1 cellular context compared by ENCODE assay signal in the genomic region with DNA sequence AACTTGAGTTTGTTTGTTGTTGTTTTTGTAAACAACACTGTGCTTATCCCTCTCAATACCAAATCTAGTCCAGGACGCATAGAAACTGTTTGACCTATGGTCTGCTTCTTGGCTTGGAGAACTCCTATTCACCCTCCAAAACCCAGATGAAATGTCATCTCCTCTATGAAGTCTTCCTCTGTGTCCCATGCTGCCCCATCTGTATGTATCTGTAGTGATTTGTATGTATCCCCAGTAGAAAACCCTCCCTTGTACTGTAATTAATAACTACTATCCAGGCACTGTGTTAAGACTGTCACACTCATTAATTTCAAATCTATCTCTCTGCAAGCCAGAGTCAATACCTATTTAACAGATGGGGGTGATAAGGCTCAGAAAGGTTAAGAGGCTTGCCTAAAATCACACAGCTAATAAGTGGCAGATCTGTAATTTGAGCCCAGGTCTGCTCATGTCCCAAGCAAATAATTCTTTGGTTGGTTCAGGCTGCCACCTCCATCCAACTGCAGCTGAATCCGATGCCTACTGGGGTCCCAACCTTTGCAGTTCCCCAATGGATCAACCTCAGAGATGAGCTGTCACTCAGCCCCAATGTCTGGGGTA.
TF ChIP-seq lines count a peak whose summit lies in the region.

No MANE protein-coding gene starts in this region.

TF ChIP-seq in WTC11, 78 proteins besides CTCF, POLR2A, EP300 and RAD21 (continued from another document):
- TF ChIP-seq, protein P1, sequence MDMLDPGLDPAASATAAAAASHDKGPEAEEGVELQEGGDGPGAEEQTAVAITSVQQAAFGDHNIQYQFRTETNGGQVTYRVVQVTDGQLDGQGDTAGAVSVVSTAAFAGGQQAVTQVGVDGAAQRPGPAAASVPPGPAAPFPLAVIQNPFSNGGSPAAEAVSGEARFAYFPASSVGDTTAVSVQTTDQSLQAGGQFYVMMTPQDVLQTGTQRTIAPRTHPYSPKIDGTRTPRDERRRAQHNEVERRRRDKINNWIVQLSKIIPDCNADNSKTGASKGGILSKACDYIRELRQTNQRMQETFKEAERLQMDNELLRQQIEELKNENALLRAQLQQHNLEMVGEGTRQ (CRISPR knock-in tag; IDR thresholded peaks at IDR 0.05) = no peak
- no peak for TF ChIP-seq SOX15 (CRISPR knock-in tag; IDR thresholded peaks at IDR 0.05)
- no peak for TF ChIP-seq PREB (CRISPR knock-in tag; IDR thresholded peaks at IDR 0.05; ENCODE audit: borderline replicate concordance)
- TF ChIP-seq ATF3 (CRISPR knock-in tag; conservative IDR thresholded peaks at IDR 0.05) = no peak
- TF ChIP-seq, protein P2, sequence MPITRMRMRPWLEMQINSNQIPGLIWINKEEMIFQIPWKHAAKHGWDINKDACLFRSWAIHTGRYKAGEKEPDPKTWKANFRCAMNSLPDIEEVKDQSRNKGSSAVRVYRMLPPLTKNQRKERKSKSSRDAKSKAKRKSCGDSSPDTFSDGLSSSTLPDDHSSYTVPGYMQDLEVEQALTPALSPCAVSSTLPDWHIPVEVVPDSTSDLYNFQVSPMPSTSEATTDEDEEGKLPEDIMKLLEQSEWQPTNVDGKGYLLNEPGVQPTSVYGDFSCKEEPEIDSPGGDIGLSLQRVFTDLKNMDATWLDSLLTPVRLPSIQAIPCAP (CRISPR knock-in tag; IDR thresholded peaks at IDR 0.05) = no peak
- TF ChIP-seq ATF1 (CRISPR knock-in tag; IDR thresholded peaks at IDR 0.05) = no peak
- TF ChIP-seq CDX4 (CRISPR knock-in tag; IDR thresholded peaks at IDR 0.05; ENCODE audit: borderline replicate concordance) = no peak
TF ChIP-seq in WTC11: peak in this region for 0.
